In genomic region chr14:105076805-105077648, GRCh38 we compare ENCODE assay signal across 15 cellular contexts. TPM values are rescaled to one million over a fixed set of nuclear protein-coding genes. Genes with fewer than 3 reads are reported as not detected.
A peak's percentile ranks its signal among the peaks of the same experiment; 100 is the strongest.
DNase-seq lines count a peak whose midpoint lies in the region; ATAC-seq and TF ChIP-seq lines count a peak whose summit lies in the region.
"Had no signal": no experiment of that assay in that cellular context is flagged by ENCODE, and none has a peak within 500 bp of the region (broad histone marks: within the 10 kb centered on the region; RNA-seq: fewer than 3 reads in every experiment).

No MANE protein-coding gene starts in this region.

- H3K36me3 ChIP-seq in Peyer's patch, result no peaks in the 10 kb centered on the region
- H3K36me3 ChIP-seq: vagina had no signal

- no peak overlapping the region for H3K4me3 Mint-ChIP-seq in activated naive CD4-positive, alpha-beta T cell treated with anti-CD3 and anti-CD28 coated beads for 36 hours
- peak overlapping the region; percentile 42 for H3K4me3 Mint-ChIP-seq in endothelial cell (ENCODE audit: unreplicated experiment)
- H3K4me3 Mint-ChIP-seq in stimulated activated naive B cell treated with anti-CD40 and anti-IgM and Interleukin-4, amounts not matched to agents 10 μg/mL and 1 μg/mL and 100 μg/mL, for 72 hours, result no peak overlapping the region
- H3K4me3 Mint-ChIP-seq in osteocyte (ENCODE audit: unreplicated experiment), result no peak overlapping the region
- H3K4me3 Mint-ChIP-seq: mesothelial cell of epicardium had no signal

- H3K27me3 Mint-ChIP-seq in activated naive CD4-positive, alpha-beta T cell treated with anti-CD3 and anti-CD28 coated beads for 36 hours (ENCODE audit: low read depth), result no peaks in the 10 kb centered on the region
- H3K27me3 Mint-ChIP-seq in endothelial cell (ENCODE audit: unreplicated experiment), result peaks cover 11% of the 10 kb centered on the region
- H3K27me3 Mint-ChIP-seq in stimulated activated naive B cell treated with anti-CD40 and anti-IgM and Interleukin-4, amounts not matched to agents 10 μg/mL and 1 μg/mL and 100 μg/mL, for 72 hours, result no peaks in the 10 kb centered on the region
- peaks cover 10% of the 10 kb centered on the region for H3K27me3 Mint-ChIP-seq in osteocyte (ENCODE audit: unreplicated experiment)

- no peak for ATAC-seq in stimulated activated naive B cell treated with anti-CD40 and anti-IgM and Interleukin-4, amounts not matched to agents 10 μg/mL and 1 μg/mL and 100 μg/mL, for 72 hours (replicated peaks)

- no peak for DNase-seq in activated naive CD4-positive, alpha-beta T cell treated with anti-CD3 and anti-CD28 coated beads for 36 hours
- DNase-seq in activated naive CD4-positive, alpha-beta T cell (lab: John Stamatoyannopoulos, UW), result no peak
- peak in 2 of 3 donors; percentile 49 to 56 for DNase-seq in Peyer's patch
- DNase-seq in endothelial cell (ENCODE audit: low spot score), result no peak
- no peak for DNase-seq in stimulated activated naive B cell treated with anti-CD40 and anti-IgM and Interleukin-4, amounts not matched to agents 10 μg/mL and 1 μg/mL and 100 μg/mL, for 72 hours
- DNase-seq in NCI-H1436 treated with DMSO at 0.1 percent for 48 hours (lab: John Stamatoyannopoulos, UW), result no peak
- DNase-seq in NCI-H146 treated with DMSO at 0.1 percent for 48 hours (lab: John Stamatoyannopoulos, UW; ENCODE audit: unreplicated experiment), result no peak
- no peak for DNase-seq in osteocyte (ENCODE audit: extremely low spot score, unreplicated experiment)
- DNase-seq: AML-193, foreskin fibroblast, NCI-H1105, NCI-H226, psoas muscle had no signal

- peak overlapping the region; percentile 2 for H3K27ac Mint-ChIP-seq in activated naive CD4-positive, alpha-beta T cell treated with anti-CD3 and anti-CD28 coated beads for 36 hours
- no peak overlapping the region for H3K27ac Mint-ChIP-seq in endothelial cell (ENCODE audit: unreplicated experiment)
- H3K27ac Mint-ChIP-seq in stimulated activated naive B cell treated with anti-CD40 and anti-IgM and Interleukin-4, amounts not matched to agents 10 μg/mL and 1 μg/mL and 100 μg/mL, for 72 hours, result peak overlapping the region; percentile 90
- H3K27ac Mint-ChIP-seq in osteocyte (ENCODE audit: unreplicated experiment), result no peak overlapping the region
- H3K27ac Mint-ChIP-seq: mesothelial cell of epicardium had no signal

- H3K4me3 ChIP-seq in Peyer's patch, result peak overlapping the region in 1 of 4 donors; percentile 3
- H3K4me3 ChIP-seq: psoas muscle, vagina had no signal

- CTCF ChIA-PET in activated naive CD4-positive, alpha-beta T cell treated with anti-CD3 and anti-CD28 coated beads for 36 hours (lab: Charles Lee), result interaction anchor here (0.6 to 2.5 kb wide), 4 partner anchors 10 to 55 kb away, joined by 3 to 12 read pairs (median 6); no protein-coding TSS in a partner anchor

- H3K9me3 Mint-ChIP-seq in activated naive CD4-positive, alpha-beta T cell treated with anti-CD3 and anti-CD28 coated beads for 36 hours, result no peaks in the 10 kb centered on the region
- H3K9me3 Mint-ChIP-seq in endothelial cell (ENCODE audit: unreplicated experiment), result peaks cover 4% of the 10 kb centered on the region
- H3K9me3 Mint-ChIP-seq in stimulated activated naive B cell treated with anti-CD40 and anti-IgM and Interleukin-4, amounts not matched to agents 10 μg/mL and 1 μg/mL and 100 μg/mL, for 72 hours, result no peaks in the 10 kb centered on the region
- no peaks in the 10 kb centered on the region for H3K9me3 Mint-ChIP-seq in osteocyte (ENCODE audit: unreplicated experiment)

- no peaks in the 10 kb centered on the region for H3K36me3 Mint-ChIP-seq in activated naive CD4-positive, alpha-beta T cell treated with anti-CD3 and anti-CD28 coated beads for 36 hours (ENCODE audit: low read depth)
- H3K36me3 Mint-ChIP-seq in endothelial cell (ENCODE audit: low read depth, unreplicated experiment) (peaks cover 7% of the 10 kb centered on the region), osteocyte (ENCODE audit: unreplicated experiment) (no peaks in the 10 kb centered on the region)
- no peaks in the 10 kb centered on the region for H3K36me3 Mint-ChIP-seq in stimulated activated naive B cell treated with anti-CD40 and anti-IgM and Interleukin-4, amounts not matched to agents 10 μg/mL and 1 μg/mL and 100 μg/mL, for 72 hours
- H3K36me3 Mint-ChIP-seq: mesothelial cell of epicardium had no signal

- intact Hi-C loops in activated naive CD4-positive, alpha-beta T cell treated with anti-CD3 and anti-CD28 coated beads for 36 hours (cut with micrococcal nuclease), result no loop called here

- no peak for TF ChIP-seq CTCF in Peyer's patch (IDR thresholded peaks at IDR 0.05)
- no peak for TF ChIP-seq CTCF in endothelial cell (IDR thresholded peaks at IDR 0.05; ENCODE audit: unreplicated experiment)
- no peak for TF ChIP-seq CTCF in osteocyte (IDR thresholded peaks at IDR 0.05)

- no peaks in the 10 kb centered on the region for H3K27me3 ChIP-seq in Peyer's patch
- H3K27me3 ChIP-seq: vagina had no signal

- H3K4me1 Mint-ChIP-seq in activated naive CD4-positive, alpha-beta T cell treated with anti-CD3 and anti-CD28 coated beads for 36 hours (ENCODE audit: low read depth), result peaks cover 25% of the 10 kb centered on the region
- H3K4me1 Mint-ChIP-seq in endothelial cell (ENCODE audit: unreplicated experiment), result no peaks in the 10 kb centered on the region
- H3K4me1 Mint-ChIP-seq in stimulated activated naive B cell treated with anti-CD40 and anti-IgM and Interleukin-4, amounts not matched to agents 10 μg/mL and 1 μg/mL and 100 μg/mL, for 72 hours, result peaks cover 32 to 45% of the 10 kb centered on the region in 2 donors
- H3K4me1 Mint-ChIP-seq in osteocyte (ENCODE audit: unreplicated experiment), result peaks cover 5% of the 10 kb centered on the region

- H3K27ac ChIP-seq in Peyer's patch, result peak overlapping the region in 1 of 4 donors; percentile 38
- H3K27ac ChIP-seq: psoas muscle, vagina had no signal

- no peaks in the 10 kb centered on the region for H3K9me3 ChIP-seq in Peyer's patch
- H3K9me3 ChIP-seq: psoas muscle, vagina had no signal

- H3K4me1 ChIP-seq in Peyer's patch, result peaks cover 0 to 20% (median 7%) of the 10 kb centered on the region in 4 donors
- H3K4me1 ChIP-seq: psoas muscle had no signal

- TF ChIP-seq POLR2A in Peyer's patch (IDR thresholded peaks at IDR 0.05), result no peak

RNA-seq across cellular contexts. Expression of gene GPR132, which starts 11.8 kb away (rescaled TPM):
- total RNA-seq in activated naive CD4-positive, alpha-beta T cell treated with anti-CD3 and anti-CD28 coated beads for 36 hours, result 10 to 100 TPM; 11.3 to 15.3 TPM
- total RNA-seq in Peyer's patch, result 10 to 100 TPM in 1 of 4 donors, 1 to 10 TPM in 3; 1.5 to 29.7 (median 4.2) TPM
- total RNA-seq in endothelial cell (ENCODE audit: unreplicated experiment), result not detected
- 0.16 and 0.24 TPM in 2 replicates for total RNA-seq in osteocyte

RNA-seq across cellular contexts. Expression of gene CDCA4, which starts 56.1 kb away (rescaled TPM):
- total RNA-seq in activated naive CD4-positive, alpha-beta T cell treated with anti-CD3 and anti-CD28 coated beads for 36 hours, result 10 to 100 TPM; 59.6 to 60.4 TPM
- total RNA-seq in Peyer's patch, result 1 to 10 TPM; 3.7 to 9.1 (median 6.6) TPM
- total RNA-seq in endothelial cell (ENCODE audit: unreplicated experiment), result 40.1 TPM
- total RNA-seq in osteocyte, result 14.6 and 17.4 TPM in 2 replicates

Comparison
In these comparisons a context has a peak if more than half of its experiments do, and no peak if none do; other contexts are left out.
1. DNase-seq: peak in Peyer's patch (2 of 3); none in activated naive CD4-positive, alpha-beta T cell treated with anti-CD3 and anti-CD28 coated beads for 36 hours (single experiment), activated naive CD4-positive, alpha-beta T cell (0 of 4), endothelial cell (single experiment), stimulated activated naive B cell treated with anti-CD40 and anti-IgM and Interleukin-4, amounts not matched to agents 10 μg/mL and 1 μg/mL and 100 μg/mL, for 72 hours (single experiment), NCI-H1436 treated with DMSO at 0.1 percent for 48 hours (single experiment), NCI-H146 treated with DMSO at 0.1 percent for 48 hours (single experiment) and osteocyte (single experiment).
2. H3K27ac Mint-ChIP-seq: peak in activated naive CD4-positive, alpha-beta T cell treated with anti-CD3 and anti-CD28 coated beads for 36 hours (single experiment) and stimulated activated naive B cell treated with anti-CD40 and anti-IgM and Interleukin-4, amounts not matched to agents 10 μg/mL and 1 μg/mL and 100 μg/mL, for 72 hours (single experiment); none in endothelial cell (single experiment) and osteocyte (single experiment).